Comparison of ENCODE assay signal across 1 cellular context in the genomic region with DNA sequence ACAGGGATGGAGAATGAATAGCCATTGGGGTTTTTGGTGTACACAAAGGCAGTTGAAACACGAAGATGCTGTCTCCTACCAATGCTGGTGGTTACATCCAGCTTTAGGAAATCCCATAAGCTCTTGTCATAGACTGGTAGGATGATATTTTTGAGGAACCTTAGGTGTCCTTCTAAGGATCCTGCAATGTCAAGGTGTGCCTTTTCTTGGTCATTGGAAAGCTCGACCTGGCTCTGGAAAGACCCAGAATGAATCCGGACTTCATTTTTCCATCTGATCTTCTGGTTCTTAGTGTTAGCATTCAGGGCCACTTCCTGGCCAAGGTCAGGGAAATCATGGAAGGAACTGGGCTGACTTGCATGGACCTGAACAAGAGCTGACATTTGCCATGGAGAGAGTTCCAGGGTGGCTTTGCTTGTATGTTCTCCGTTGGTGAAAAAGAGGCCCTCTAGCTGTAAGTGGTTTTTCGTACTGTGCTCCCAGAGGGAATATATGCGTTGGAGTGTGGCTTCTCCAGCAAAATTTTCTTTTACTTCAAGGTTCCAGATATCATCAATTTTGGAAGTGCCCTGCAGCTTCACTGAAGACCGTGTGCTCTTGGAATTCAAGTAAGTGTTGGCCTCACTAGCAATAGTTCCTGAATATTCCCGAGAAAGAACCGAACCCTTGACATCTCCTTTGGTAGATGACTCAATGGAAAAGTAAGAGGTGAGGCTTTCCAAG.
TF ChIP-seq lines count a peak whose summit lies in the region.

No MANE protein-coding gene starts in this region.

TF ChIP-seq in HepG2, 621 proteins besides CTCF, POLR2A, EP300 and RAD21 (continued from another document and continues in another):
- TF ChIP-seq ZNF142 (CRISPR knock-in tag; IDR thresholded peaks at IDR 0.05) (no peak), MTERF4 (CRISPR knock-in tag; IDR thresholded peaks at IDR 0.05) (no peak), ATRX (CRISPR knock-in tag; IDR thresholded peaks at IDR 0.05; ENCODE audit: borderline replicate concordance) (no peak), ZNF33B (CRISPR knock-in tag; IDR thresholded peaks at IDR 0.05) (no peak), SAP130 (CRISPR knock-in tag; IDR thresholded peaks at IDR 0.05; ENCODE audit: low read depth) (no peak; the same call in 1 of the 2 replicates), ZNF724P (CRISPR knock-in tag; IDR thresholded peaks at IDR 0.05; ENCODE audit: borderline replicate concordance) (no peak), TRAFD1 (CRISPR knock-in tag; IDR thresholded peaks at IDR 0.05; ENCODE audit: borderline replicate concordance) (no peak; the same call in 1 of the 2 replicates), SRY (CRISPR knock-in tag; IDR thresholded peaks at IDR 0.05) (no peak; the same call in 1 of the 2 replicates), NFE2 (CRISPR knock-in tag; IDR thresholded peaks at IDR 0.05) (no peak), ZNF225 (CRISPR knock-in tag; IDR thresholded peaks at IDR 0.05) (no peak), JUNB (CRISPR knock-in tag; IDR thresholded peaks at IDR 0.05; ENCODE audit: borderline replicate concordance) (no peak), ZKSCAN8 (CRISPR knock-in tag; IDR thresholded peaks at IDR 0.05; ENCODE audit: borderline replicate concordance) (no peak), TBP (CRISPR knock-in tag; IDR thresholded peaks at IDR 0.05) (no peak), POGZ (CRISPR knock-in tag; IDR thresholded peaks at IDR 0.05) (no peak; the same call in 1 of the 2 replicates), ZBTB2 (CRISPR knock-in tag; IDR thresholded peaks at IDR 0.05; ENCODE audit: low read depth) (no peak; the same call in 1 of the 2 replicates), ZFP41 (CRISPR knock-in tag; IDR thresholded peaks at IDR 0.05; ENCODE audit: borderline replicate concordance) (no peak), ZBTB37 (CRISPR knock-in tag; IDR thresholded peaks at IDR 0.05) (no peak), SPEN (CRISPR knock-in tag; IDR thresholded peaks at IDR 0.05; ENCODE audit: low read depth) (peak; percentile 56; the same call in 1 of the 2 replicates), ZNF230 (CRISPR knock-in tag; IDR thresholded peaks at IDR 0.05) (no peak), ZSCAN12 (CRISPR knock-in tag; IDR thresholded peaks at IDR 0.05) (no peak), ZNF343 (CRISPR knock-in tag; IDR thresholded peaks at IDR 0.05) (no peak), ZFAT (CRISPR knock-in tag; conservative IDR thresholded peaks at IDR 0.05) (no peak; the same call in 1 of the 2 replicates), ZBTB38 (CRISPR knock-in tag; IDR thresholded peaks at IDR 0.05) (no peak), TEF (CRISPR knock-in tag; IDR thresholded peaks at IDR 0.05) (no peak; the same call in 1 of the 2 replicates), KMT2A (CRISPR knock-in tag; IDR thresholded peaks at IDR 0.05) (no peak), CCAR2 (optimal IDR thresholded peaks at IDR 0.05; ENCODE audit: low read depth, low read length) (peak; percentile 11), PBX2 (CRISPR knock-in tag; IDR thresholded peaks at IDR 0.05) (no peak), PCBP1 (IDR thresholded peaks at IDR 0.05; ENCODE audit: borderline replicate concordance, low read depth, low read length) (no peak), ZNF75D (CRISPR knock-in tag; IDR thresholded peaks at IDR 0.05; ENCODE audit: borderline replicate concordance) (no peak)
- TF ChIP-seq, protein P1, sequence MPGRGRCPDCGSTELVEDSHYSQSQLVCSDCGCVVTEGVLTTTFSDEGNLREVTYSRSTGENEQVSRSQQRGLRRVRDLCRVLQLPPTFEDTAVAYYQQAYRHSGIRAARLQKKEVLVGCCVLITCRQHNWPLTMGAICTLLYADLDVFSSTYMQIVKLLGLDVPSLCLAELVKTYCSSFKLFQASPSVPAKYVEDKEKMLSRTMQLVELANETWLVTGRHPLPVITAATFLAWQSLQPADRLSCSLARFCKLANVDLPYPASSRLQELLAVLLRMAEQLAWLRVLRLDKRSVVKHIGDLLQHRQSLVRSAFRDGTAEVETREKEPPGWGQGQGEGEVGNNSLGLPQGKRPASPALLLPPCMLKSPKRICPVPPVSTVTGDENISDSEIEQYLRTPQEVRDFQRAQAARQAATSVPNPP (CRISPR knock-in tag; IDR thresholded peaks at IDR 0.05), result no peak
- TF ChIP-seq, protein P2, sequence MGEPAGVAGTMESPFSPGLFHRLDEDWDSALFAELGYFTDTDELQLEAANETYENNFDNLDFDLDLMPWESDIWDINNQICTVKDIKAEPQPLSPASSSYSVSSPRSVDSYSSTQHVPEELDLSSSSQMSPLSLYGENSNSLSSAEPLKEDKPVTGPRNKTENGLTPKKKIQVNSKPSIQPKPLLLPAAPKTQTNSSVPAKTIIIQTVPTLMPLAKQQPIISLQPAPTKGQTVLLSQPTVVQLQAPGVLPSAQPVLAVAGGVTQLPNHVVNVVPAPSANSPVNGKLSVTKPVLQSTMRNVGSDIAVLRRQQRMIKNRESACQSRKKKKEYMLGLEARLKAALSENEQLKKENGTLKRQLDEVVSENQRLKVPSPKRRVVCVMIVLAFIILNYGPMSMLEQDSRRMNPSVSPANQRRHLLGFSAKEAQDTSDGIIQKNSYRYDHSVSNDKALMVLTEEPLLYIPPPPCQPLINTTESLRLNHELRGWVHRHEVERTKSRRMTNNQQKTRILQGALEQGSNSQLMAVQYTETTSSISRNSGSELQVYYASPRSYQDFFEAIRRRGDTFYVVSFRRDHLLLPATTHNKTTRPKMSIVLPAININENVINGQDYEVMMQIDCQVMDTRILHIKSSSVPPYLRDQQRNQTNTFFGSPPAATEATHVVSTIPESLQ (CRISPR knock-in tag; conservative IDR thresholded peaks at IDR 0.05), result no peak
- TF ChIP-seq, protein P3, sequence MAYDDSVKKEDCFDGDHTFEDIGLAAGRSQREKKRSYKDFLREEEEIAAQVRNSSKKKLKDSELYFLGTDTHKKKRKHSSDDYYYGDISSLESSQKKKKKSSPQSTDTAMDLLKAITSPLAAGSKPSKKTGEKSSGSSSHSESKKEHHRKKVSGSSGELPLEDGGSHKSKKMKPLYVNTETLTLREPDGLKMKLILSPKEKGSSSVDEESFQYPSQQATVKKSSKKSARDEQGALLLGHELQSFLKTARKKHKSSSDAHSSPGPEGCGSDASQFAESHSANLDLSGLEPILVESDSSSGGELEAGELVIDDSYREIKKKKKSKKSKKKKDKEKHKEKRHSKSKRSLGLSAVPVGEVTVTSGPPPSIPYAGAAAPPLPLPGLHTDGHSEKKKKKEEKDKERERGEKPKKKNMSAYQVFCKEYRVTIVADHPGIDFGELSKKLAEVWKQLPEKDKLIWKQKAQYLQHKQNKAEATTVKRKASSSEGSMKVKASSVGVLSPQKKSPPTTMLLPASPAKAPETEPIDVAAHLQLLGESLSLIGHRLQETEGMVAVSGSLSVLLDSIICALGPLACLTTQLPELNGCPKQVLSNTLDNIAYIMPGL (CRISPR knock-in tag; IDR thresholded peaks at IDR 0.05; ENCODE audit: borderline replicate concordance in 1 of 2, low read depth in 1 of 2), result no peak
- TF ChIP-seq, protein P4, sequence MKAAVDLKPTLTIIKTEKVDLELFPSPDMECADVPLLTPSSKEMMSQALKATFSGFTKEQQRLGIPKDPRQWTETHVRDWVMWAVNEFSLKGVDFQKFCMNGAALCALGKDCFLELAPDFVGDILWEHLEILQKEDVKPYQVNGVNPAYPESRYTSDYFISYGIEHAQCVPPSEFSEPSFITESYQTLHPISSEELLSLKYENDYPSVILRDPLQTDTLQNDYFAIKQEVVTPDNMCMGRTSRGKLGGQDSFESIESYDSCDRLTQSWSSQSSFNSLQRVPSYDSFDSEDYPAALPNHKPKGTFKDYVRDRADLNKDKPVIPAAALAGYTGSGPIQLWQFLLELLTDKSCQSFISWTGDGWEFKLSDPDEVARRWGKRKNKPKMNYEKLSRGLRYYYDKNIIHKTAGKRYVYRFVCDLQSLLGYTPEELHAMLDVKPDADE (CRISPR knock-in tag; IDR thresholded peaks at IDR 0.05), result no peak
